In the genomic region with DNA sequence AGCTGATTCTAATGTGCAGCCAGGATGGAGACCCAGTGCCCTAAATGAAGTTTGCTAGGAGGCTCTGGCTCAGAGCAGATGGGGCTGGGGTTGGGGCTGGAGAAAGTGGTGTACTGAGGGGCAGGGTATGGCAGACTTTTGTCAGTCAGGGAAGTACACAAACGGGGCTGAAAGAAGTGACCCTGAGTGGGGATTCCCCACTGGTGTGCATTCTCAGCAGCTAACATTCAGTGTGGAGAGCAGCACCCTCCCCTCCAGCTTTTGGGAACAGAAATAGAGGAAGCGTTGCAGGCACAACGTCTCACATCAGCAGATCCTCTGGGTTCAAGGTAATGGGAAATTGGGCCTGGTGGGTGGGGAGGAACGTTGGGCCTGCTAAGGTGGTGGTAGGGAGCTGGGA, we compare ENCODE assay signal across 15 cellular contexts.
DNase-seq lines count a peak whose midpoint lies in the region; ATAC-seq and TF ChIP-seq lines count a peak whose summit lies in the region.
"Had no signal": no experiment of that assay in that cellular context is flagged by ENCODE, and none has a peak within 500 bp of the region (broad histone marks: within the 10 kb centered on the region; RNA-seq: fewer than 3 reads in every experiment).

No MANE protein-coding gene starts in this region.

- peaks cover 0 to 9% of the 10 kb centered on the region in 2 donors for H3K27me3 Mint-ChIP-seq in stimulated activated naive B cell treated with anti-CD40 and anti-IgM and Interleukin-4, amounts not matched to agents 10 μg/mL and 1 μg/mL and 100 μg/mL, for 72 hours
- peaks cover 5% of the 10 kb centered on the region for H3K27me3 Mint-ChIP-seq in stimulated activated naive CD8-positive, alpha-beta T cell treated with anti-CD3 and anti-CD28 coated beads, Interleukin-15, amount 100 ng/mL, for 72 hours

- CTCF ChIA-PET in A673 (lab: Charles Lee) = no interaction called here

- no peak overlapping the region for H3K4me3 Mint-ChIP-seq in stimulated activated naive B cell treated with anti-CD40 and anti-IgM and Interleukin-4, amounts not matched to agents 10 μg/mL and 1 μg/mL and 100 μg/mL, for 72 hours
- H3K4me3 Mint-ChIP-seq in stimulated activated naive CD8-positive, alpha-beta T cell treated with anti-CD3 and anti-CD28 coated beads, Interleukin-15, amount 100 ng/mL, for 72 hours = no peak overlapping the region
- H3K4me3 Mint-ChIP-seq: activated CD4-positive, alpha-beta T cell treated with anti-CD3 and anti-CD28 coated beads, Interleukin-2, amount 10 ng/mL, durations not matched to agents 7 days and 5 days; CD4-positive, alpha-beta T cell had no signal

- intact Hi-C loops in A673 (cut with micrococcal nuclease; ENCODE audit: unreplicated experiment) = no loop called here

- H3K27me3 ChIP-seq in A673 (replicated peaks; ENCODE audit: insufficient read depth, low read depth, low read length, poor library complexity) = no peaks in the 10 kb centered on the region
- H3K27me3 ChIP-seq in hepatocyte = no peaks in the 10 kb centered on the region

- POLR2A ChIA-PET in A673 (lab: Charles Lee; ENCODE audit: low non-redundant PET) = no interaction called here

- no peaks in the 10 kb centered on the region for H3K9me2 ChIP-seq in hepatocyte (replicated peaks; ENCODE audit: insufficient read depth)

- no peak for DNase-seq in stimulated activated naive B cell treated with anti-CD40 and anti-IgM and Interleukin-4, amounts not matched to agents 10 μg/mL and 1 μg/mL and 100 μg/mL, for 72 hours
- DNase-seq in A673 (ENCODE audit: low spot score) = no peak
- no peak for DNase-seq in stimulated activated naive CD8-positive, alpha-beta T cell treated with anti-CD3 and anti-CD28 coated beads, Interleukin-15, amount 100 ng/mL, for 72 hours
- no peak for DNase-seq in hepatocyte (ENCODE audit: low spot score)
- DNase-seq: activated CD4-positive, alpha-beta T cell treated with anti-CD3 and anti-CD28 coated beads, Interleukin-2, amount 10 ng/mL, durations not matched to agents 7 days and 5 days; CD4-positive, alpha-beta T cell; effector memory CD4-positive, alpha-beta T cell; GDM1; kidney; NCI-H2107; right cardiac atrium had no signal

- no peaks in the 10 kb centered on the region for H3K9me3 Mint-ChIP-seq in stimulated activated naive B cell treated with anti-CD40 and anti-IgM and Interleukin-4, amounts not matched to agents 10 μg/mL and 1 μg/mL and 100 μg/mL, for 72 hours
- H3K9me3 Mint-ChIP-seq in stimulated activated naive CD8-positive, alpha-beta T cell treated with anti-CD3 and anti-CD28 coated beads, Interleukin-15, amount 100 ng/mL, for 72 hours = no peaks in the 10 kb centered on the region
- H3K9me3 Mint-ChIP-seq: activated CD4-positive, alpha-beta T cell treated with anti-CD3 and anti-CD28 coated beads, Interleukin-2, amount 10 ng/mL, durations not matched to agents 7 days and 5 days; activated T-helper 2 cell treated with anti-CD3 and anti-CD28 coated beads, Interferon-gamma antibody, Interleukin-2, Interleukin-4, amounts not matched to agents 10 μg/mL and 5 μg/mL and 100 μg/mL, durations not matched to agents 14 hours and 24 hours and 36 hours; CD4-positive, alpha-beta T cell had no signal

- H3K36me3 Mint-ChIP-seq in stimulated activated naive B cell treated with anti-CD40 and anti-IgM and Interleukin-4, amounts not matched to agents 10 μg/mL and 1 μg/mL and 100 μg/mL, for 72 hours = no peaks in the 10 kb centered on the region

- H3K36me3 ChIP-seq in A673 (ENCODE audit: insufficient read depth, low read length, poor library complexity, severe bottlenecking) (no peaks in the 10 kb centered on the region), hepatocyte (replicated peaks; ENCODE audit: insufficient read depth, low read depth) (no peaks in the 10 kb centered on the region)

- no peak overlapping the region for H2AFZ ChIP-seq in hepatocyte

- no peak overlapping the region for H3K4me2 ChIP-seq in hepatocyte

- H3K9me3 ChIP-seq in A673 (ENCODE audit: low read depth, low read length, poor library complexity, severe bottlenecking) (no peaks in the 10 kb centered on the region), hepatocyte (ENCODE audit: low read depth) (no peaks in the 10 kb centered on the region)

- TF ChIP-seq CTCF in A673 (conservative IDR thresholded peaks at IDR 0.05; ENCODE audit: low read depth, low read length) = no peak
- TF ChIP-seq CTCF in hepatocyte (IDR thresholded peaks at IDR 0.05; ENCODE audit: poor library complexity) = no peak

- H4K20me1 ChIP-seq in hepatocyte (ENCODE audit: insufficient read depth, poor library complexity, severe bottlenecking) = no peaks in the 10 kb centered on the region

- H3K4me3 ChIP-seq in A673 (ENCODE audit: low read depth, low read length, poor library complexity, severe bottlenecking) = no peak overlapping the region
- H3K4me3 ChIP-seq in hepatocyte = no peak overlapping the region

- 73% methylated on average over 4 of the region's 4 CpGs for WGBS in hepatocyte (ENCODE audit: low lambda C conversion rate, missing lambda C conversion rate)

- ATAC-seq in GM19035 (IDR thresholded peaks at IDR 0.05; ENCODE audit: unreplicated experiment) (peak; percentile 49), GM21619 (IDR thresholded peaks at IDR 0.05; ENCODE audit: unreplicated experiment) (peak; percentile 36), HG03095 (IDR thresholded peaks at IDR 0.05; ENCODE audit: unreplicated experiment) (peak; percentile 46)
- ATAC-seq in stimulated activated naive B cell treated with anti-CD40 and anti-IgM and Interleukin-4, amounts not matched to agents 10 μg/mL and 1 μg/mL and 100 μg/mL, for 72 hours (replicated peaks) = peak; percentile 33 to 38
- no peak for ATAC-seq in stimulated activated naive CD8-positive, alpha-beta T cell treated with anti-CD3 and anti-CD28 coated beads, Interleukin-15, amount 100 ng/mL, for 72 hours
- ATAC-seq: right cardiac atrium had no signal

- H3K27ac Mint-ChIP-seq in stimulated activated naive B cell treated with anti-CD40 and anti-IgM and Interleukin-4, amounts not matched to agents 10 μg/mL and 1 μg/mL and 100 μg/mL, for 72 hours = no peak overlapping the region
- H3K27ac Mint-ChIP-seq in stimulated activated naive CD8-positive, alpha-beta T cell treated with anti-CD3 and anti-CD28 coated beads, Interleukin-15, amount 100 ng/mL, for 72 hours = no peak overlapping the region
- H3K27ac Mint-ChIP-seq: activated CD4-positive, alpha-beta T cell treated with anti-CD3 and anti-CD28 coated beads, Interleukin-2, amount 10 ng/mL, durations not matched to agents 7 days and 5 days; activated T-helper 2 cell treated with anti-CD3 and anti-CD28 coated beads, Interferon-gamma antibody, Interleukin-2, Interleukin-4, amounts not matched to agents 10 μg/mL and 5 μg/mL and 100 μg/mL, durations not matched to agents 14 hours and 24 hours and 36 hours; CD4-positive, alpha-beta T cell had no signal

- H3K4me1 ChIP-seq in A673 (ENCODE audit: insufficient read depth, low read length, poor library complexity, severe bottlenecking) (peaks cover 12% of the 10 kb centered on the region), hepatocyte (ENCODE audit: insufficient read depth) (no peaks in the 10 kb centered on the region)

- no peaks in the 10 kb centered on the region for H3K4me1 Mint-ChIP-seq in stimulated activated naive B cell treated with anti-CD40 and anti-IgM and Interleukin-4, amounts not matched to agents 10 μg/mL and 1 μg/mL and 100 μg/mL, for 72 hours
- no peaks in the 10 kb centered on the region for H3K4me1 Mint-ChIP-seq in stimulated activated naive CD8-positive, alpha-beta T cell treated with anti-CD3 and anti-CD28 coated beads, Interleukin-15, amount 100 ng/mL, for 72 hours
- H3K4me1 Mint-ChIP-seq: activated CD4-positive, alpha-beta T cell treated with anti-CD3 and anti-CD28 coated beads, Interleukin-2, amount 10 ng/mL, durations not matched to agents 7 days and 5 days had no signal

- BruUV-seq in A673 (replicated peaks; lab: Mats Ljungman, UMichigan) = no TSS peak

- H3K79me2 ChIP-seq in hepatocyte = no peaks in the 10 kb centered on the region

- H3K27ac ChIP-seq in A673 (ENCODE audit: low read depth, low read length, poor library complexity, severe bottlenecking) = no peak overlapping the region
- H3K27ac ChIP-seq in hepatocyte = no peak overlapping the region
